In genomic region chr6:52595000-52595795, GRCh38 we compare ENCODE assay signal across 9 cellular contexts. TPM values are rescaled to one million over a fixed set of nuclear protein-coding genes. Genes with fewer than 3 reads are reported as not detected.
DNase-seq lines count a peak whose midpoint lies in the region; ATAC-seq and TF ChIP-seq lines count a peak whose summit lies in the region.
"Had no signal": no experiment of that assay in that cellular context is flagged by ENCODE, and none has a peak within 500 bp of the region (broad histone marks: within the 10 kb centered on the region; RNA-seq: fewer than 3 reads in every experiment).

No MANE protein-coding gene starts in this region.

- TF ChIP-seq CTCF in RWPE2 (IDR thresholded peaks at IDR 0.05; ENCODE audit: poor library complexity, severe bottlenecking): no peak
- TF ChIP-seq CTCF in fibroblast of villous mesenchyme (IDR thresholded peaks at IDR 0.05; ENCODE audit: insufficient read depth, low read depth, low read length): no peak

- H3K4me3 ChIP-seq in RWPE2 (ENCODE audit: severe bottlenecking) (no peak overlapping the region), fibroblast of villous mesenchyme (ENCODE audit: low read depth, low read length) (peak overlapping the region; percentile 10)

- peak; percentile 85 for ATAC-seq in GM19463 (IDR thresholded peaks at IDR 0.05; ENCODE audit: unreplicated experiment)
- peak; percentile 69 for ATAC-seq in HG03442 (IDR thresholded peaks at IDR 0.05; ENCODE audit: unreplicated experiment)
- peak; percentile 79 for ATAC-seq in RWPE2 (ENCODE audit: low read depth)

- no peaks in the 10 kb centered on the region for H3K27me3 ChIP-seq in RWPE2 (ENCODE audit: insufficient read depth, poor library complexity, severe bottlenecking)

- H3K9me3 ChIP-seq in RWPE2 (ENCODE audit: severe bottlenecking): no peaks in the 10 kb centered on the region

- H3K36me3 ChIP-seq in RWPE2 (ENCODE audit: low read depth): no peaks in the 10 kb centered on the region

- peak overlapping the region; percentile 12 for H3K27ac ChIP-seq in RWPE2 (ENCODE audit: poor library complexity, severe bottlenecking)
- H3K27ac ChIP-seq: VCaP had no signal

- peak; percentile 68 for DNase-seq in DMS79 (lab: John Stamatoyannopoulos, UW)
- DNase-seq in RWPE2 (ENCODE audit: low spot score): no peak
- DNase-seq in fibroblast of villous mesenchyme (ENCODE audit: low read depth): peak; percentile 93
- peak; percentile 73 for DNase-seq in retina
- no peak for DNase-seq in medulla oblongata (ENCODE audit: extremely low spot score)
- DNase-seq in activated effector memory CD4-positive, alpha-beta T cell treated with Interleukin-2 at 50 U/mL for 16 hours: no peak

- H3K4me1 ChIP-seq in RWPE2 (ENCODE audit: insufficient read depth, poor library complexity, severe bottlenecking): peaks cover 29% of the 10 kb centered on the region

RNA-seq across cellular contexts. Expression of gene TRAM2, which starts 18.3 kb away (rescaled TPM):
- 159 and 196 TPM in 2 replicates for total RNA-seq in fibroblast of villous mesenchyme

Comparison
In these comparisons a context has a peak if more than half of its experiments do, and no peak if none do; other contexts are left out.
1. DNase-seq: peak in DMS79 (single experiment), fibroblast of villous mesenchyme (single experiment) and retina (single experiment); none in RWPE2 (single experiment), medulla oblongata (single experiment) and activated effector memory CD4-positive, alpha-beta T cell treated with Interleukin-2 at 50 U/mL for 16 hours (single experiment).
2. Peak in every context shown above with its lines, with median percentiles within 50 percentile points of each other: ATAC-seq.